ENCODE assay signal across 8 cellular contexts in the genomic region with DNA sequence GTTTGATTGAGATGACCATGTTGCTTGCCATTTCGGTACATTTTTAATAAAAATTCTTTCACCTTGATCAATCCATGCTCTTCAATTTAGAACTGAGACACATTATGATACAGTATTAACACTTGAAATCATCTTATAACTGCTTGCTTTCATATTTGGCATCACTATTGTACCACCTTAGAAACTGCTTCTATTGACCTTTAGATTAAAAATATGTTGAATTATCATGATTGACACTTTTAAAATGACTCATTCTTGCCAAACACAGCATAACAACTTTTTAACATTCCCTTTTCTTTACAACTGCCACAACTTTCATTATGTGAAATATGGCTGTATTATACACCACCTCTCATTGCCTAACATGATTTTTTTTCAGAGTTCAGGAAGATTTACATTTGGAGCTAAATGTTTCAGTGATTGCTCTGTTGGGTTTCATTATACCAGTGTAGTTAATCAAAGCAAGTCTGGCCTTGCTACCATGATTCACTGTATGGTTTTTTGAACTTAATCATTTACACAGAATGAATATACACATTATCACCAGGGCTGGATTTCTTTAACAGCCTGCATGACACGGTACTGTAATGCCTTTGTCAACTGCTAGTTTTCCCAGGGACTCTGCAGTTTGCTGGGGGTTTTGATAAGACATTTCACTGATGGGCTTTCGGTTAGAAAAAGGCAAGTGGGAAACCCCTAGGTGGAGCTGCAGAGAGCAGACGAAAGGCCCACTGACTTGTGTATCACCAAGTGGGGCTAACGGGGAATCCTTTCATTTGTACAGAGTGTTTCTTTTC.
DNase-seq lines count a peak whose midpoint lies in the region; ATAC-seq and TF ChIP-seq lines count a peak whose summit lies in the region.

No MANE protein-coding gene starts in this region.

- DNase-seq in stimulated activated CD4-positive, alpha-beta T cell treated with anti-CD3 and anti-CD28 coated beads, Interleukin-1b, Interleukin-23, amount 100 ng/mL, for 48 hours, result peak; percentile 13
- no peak for DNase-seq in stimulated activated CD4-positive, alpha-beta T cell treated with anti-CD3 and anti-CD28 coated beads, Interleukin-12 subunit alpha, Interleukin-12 subunit beta, amount 100 ng/mL, for 4 hours
- DNase-seq in esophagus squamous epithelium (lab: John Stamatoyannopoulos, UW), result no peak
- DNase-seq in sciatic nerve (ENCODE audit: low spot score), result no peak
- DNase-seq in effector CD4-positive, alpha-beta T cell, result no peak

- no peak overlapping the region for H3K9ac ChIP-seq in SU-DHL-6 (ENCODE audit: low read length)

- no peaks in the 10 kb centered on the region for H3F3A ChIP-seq in SU-DHL-6 (ENCODE audit: insufficient read depth)

- intact Hi-C loops in esophagus squamous epithelium (cut with DNase I) (no loop called here), sciatic nerve (cut with DNase I) (no loop called here)

- H3K27ac ChIP-seq in SU-DHL-6 (ENCODE audit: low read depth, low read length), result no peak overlapping the region
- peak overlapping the region; percentile 54 to 69 (median 58) for H3K27ac ChIP-seq in esophagus squamous epithelium

- no peak overlapping the region for H3K4me2 ChIP-seq in SU-DHL-6 (ENCODE audit: low read depth, low read length, poor library complexity, severe bottlenecking)

- H3K36me3 ChIP-seq in SU-DHL-6 (ENCODE audit: low read length), result no peaks in the 10 kb centered on the region
- no peaks in the 10 kb centered on the region for H3K36me3 ChIP-seq in esophagus squamous epithelium

- no peaks in the 10 kb centered on the region for H3K9me2 ChIP-seq in SU-DHL-6 (replicated peaks; ENCODE audit: insufficient read depth, low read length)

- H3K4me3 ChIP-seq in SU-DHL-6 (ENCODE audit: insufficient read depth, low read length, poor library complexity, severe bottlenecking) (no peak overlapping the region), esophagus squamous epithelium (no peak overlapping the region)

- ATAC-seq in HG02970 (IDR thresholded peaks at IDR 0.05; ENCODE audit: low FRiP score, unreplicated experiment) (peak; percentile 57), sciatic nerve (peak; percentile 68), GM19328 (IDR thresholded peaks at IDR 0.05; ENCODE audit: unreplicated experiment) (no peak)

- TF ChIP-seq POLR2A in esophagus squamous epithelium (IDR thresholded peaks at IDR 0.05), result no peak

- no peaks in the 10 kb centered on the region for H4K20me1 ChIP-seq in SU-DHL-6 (ENCODE audit: low read depth, low read length)

- no peaks in the 10 kb centered on the region for H3K27me3 ChIP-seq in SU-DHL-6 (ENCODE audit: low read length)
- H3K27me3 ChIP-seq in esophagus squamous epithelium, result no peaks in the 10 kb centered on the region

- 26 to 29% methylated on average over 5 of the region's 5 CpGs for WGBS in esophagus squamous epithelium, 2 donors

- TF ChIP-seq CTCF in SU-DHL-6 (IDR thresholded peaks at IDR 0.05; ENCODE audit: insufficient read depth, low read length, poor library complexity, severe bottlenecking) (peak; percentile 15), esophagus squamous epithelium (IDR thresholded peaks at IDR 0.05) (peak in 3 of 6 experiments; percentile 9 to 19 (median 10))

- H3K9me3 ChIP-seq in SU-DHL-6 (ENCODE audit: insufficient read depth, low read length) (no peaks in the 10 kb centered on the region), esophagus squamous epithelium (no peaks in the 10 kb centered on the region)

- no peak overlapping the region for H2AFZ ChIP-seq in SU-DHL-6 (ENCODE audit: low read depth, low read length, severe bottlenecking)

- H3K4me1 ChIP-seq in esophagus squamous epithelium, result peaks cover 0 to 57% (median 24%) of the 10 kb centered on the region in 3 donors

- H3K79me2 ChIP-seq in SU-DHL-6 (ENCODE audit: insufficient read depth, low read length), result no peaks in the 10 kb centered on the region
